ENCODE assay signal across 18 cellular contexts in the genomic region with DNA sequence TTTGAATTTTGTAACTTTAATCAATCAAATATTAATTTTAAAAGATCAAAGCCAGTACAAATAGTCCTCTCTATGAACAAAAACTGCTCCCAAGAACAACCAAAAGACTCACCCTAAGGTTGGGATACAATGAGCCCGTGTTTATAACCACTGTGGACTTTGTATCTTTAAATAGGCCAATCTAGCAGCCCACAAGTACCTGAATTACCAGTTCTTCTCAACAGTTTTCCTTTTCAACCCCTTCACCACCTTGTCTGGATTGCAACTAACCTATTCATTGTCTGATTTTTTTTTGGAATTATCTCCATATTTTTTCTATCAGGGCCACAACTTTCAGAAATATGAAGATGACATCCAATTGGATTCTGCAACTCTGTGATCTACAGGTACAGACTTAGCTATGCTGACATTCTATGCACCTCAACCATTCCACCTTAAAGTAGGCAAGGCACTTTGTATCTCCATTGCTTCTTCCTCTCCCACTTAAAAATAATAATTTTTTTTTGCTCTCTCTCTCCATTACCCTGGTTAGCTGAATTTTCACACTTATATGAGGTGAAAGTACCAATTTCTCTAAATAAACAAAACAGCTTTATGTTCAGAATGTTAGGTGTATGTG.
DNase-seq lines count a peak whose midpoint lies in the region; ATAC-seq, FAIRE-seq and TF ChIP-seq lines count a peak whose summit lies in the region.
"Had no signal": no experiment of that assay in that cellular context is flagged by ENCODE, and none has a peak within 500 bp of the region (broad histone marks: within the 10 kb centered on the region; RNA-seq: fewer than 3 reads in every experiment).

No MANE protein-coding gene starts in this region.

- no peak overlapping the region for H3K4me3 ChIP-seq in HEK293 (ENCODE audit: low read depth, low read length)
- H3K4me3 ChIP-seq in mucosa of rectum (ENCODE audit: low read length in 2 of 2), result peak overlapping the region; percentile 56 to 76
- H3K4me3 ChIP-seq: GM23248, HAP-1 had no signal

- peak overlapping the region; percentile 23 to 54 for H3K9ac ChIP-seq in mucosa of rectum (ENCODE audit: low read depth in 1 of 2, low read length in 2 of 2)
- H3K9ac ChIP-seq: GM23248, KMS-11 had no signal

- H3K4me1 Mint-ChIP-seq in T-cell, result no peaks in the 10 kb centered on the region

- no peaks in the 10 kb centered on the region for H3K27me3 ChIP-seq in mucosa of rectum (ENCODE audit: control insufficient read depth in 2 of 2, insufficient read depth in 2 of 2, low read length in 2 of 2)

- H3K9me3 Mint-ChIP-seq in T-cell, result peaks cover 0 to 5% (median 0%) of the 10 kb centered on the region in 3 donors

- no peaks in the 10 kb centered on the region for H3K36me3 Mint-ChIP-seq in T-cell

- no peaks in the 10 kb centered on the region for H3K4me1 ChIP-seq in HEK293 (ENCODE audit: control insufficient read depth, insufficient read depth, low read length)
- H3K4me1 ChIP-seq in mucosa of rectum (ENCODE audit: control insufficient read depth in 2 of 2, insufficient read depth in 2 of 2, low read length in 2 of 2), result peaks cover 0 to 4% of the 10 kb centered on the region in 2 donors
- H3K4me1 ChIP-seq: HAP-1 had no signal

- FAIRE-seq in islet of Langerhans (lab: Jason Lieb, UNC), result peak; percentile 78
- FAIRE-seq: GM19239 had no signal

- POLR2A ChIA-PET in HEK293 (lab: Yijun Ruan, JAX), result no interaction called here
- POLR2A ChIA-PET in T-cell (lab: Charles Lee), result interaction anchor here in 1 of 2 donors (0.6 to 1.0 kb wide), 2 partner anchors 12 to 101 kb away, joined by 3 to 4 read pairs; no protein-coding TSS in a partner anchor

- H3K27ac ChIP-seq in HEK293 (ENCODE audit: extremely low read depth, low read depth, low read length) (no peak overlapping the region), mucosa of rectum (ENCODE audit: low read depth in 2 of 2, low read length in 2 of 2) (peak overlapping the region; percentile 73 to 76)
- H3K27ac ChIP-seq: GM23248, KMS-11 had no signal

- H3K27me3 Mint-ChIP-seq in T-cell, result peaks cover 20 to 23% of the 10 kb centered on the region in 2 donors

- no peak for ATAC-seq in T-cell (replicated peaks in 1 of 4)
- ATAC-seq in GM18498 (IDR thresholded peaks at IDR 0.05; ENCODE audit: unreplicated experiment), result no peak
- ATAC-seq in GM21528 (IDR thresholded peaks at IDR 0.05; ENCODE audit: low FRiP score, unreplicated experiment), result no peak

- no peaks in the 10 kb centered on the region for H3K9me3 ChIP-seq in HEK293 (ENCODE audit: control insufficient read depth, insufficient read depth, low read depth, low read length)
- no peaks in the 10 kb centered on the region for H3K9me3 ChIP-seq in mucosa of rectum (ENCODE audit: control insufficient read depth in 2 of 2, low read length in 2 of 2)
- H3K9me3 ChIP-seq: HAP-1 had no signal

- H3K27ac Mint-ChIP-seq in T-cell, result no peak overlapping the region

- H3K4me3 Mint-ChIP-seq in T-cell, result no peak overlapping the region

- no peak for TF ChIP-seq CTCF in HEK293 (tag by site-specific recombination; IDR thresholded peaks at IDR 0.05)

- CTCF ChIA-PET in HEK293 (lab: Yijun Ruan, JAX), result interaction anchor here (0.6 to 1.0 kb wide), 3 partner anchors 13 to 1498 kb away, joined by 3 to 4 read pairs (median 4); no protein-coding TSS in a partner anchor
- CTCF ChIA-PET in T-cell (lab: Charles Lee), result no interaction called here

- H3K36me3 ChIP-seq in HEK293 (ENCODE audit: control insufficient read depth in 2 of 2, insufficient read depth in 1 of 2, low read length in 2 of 2) (no peaks in the 10 kb centered on the region), mucosa of rectum (ENCODE audit: control insufficient read depth in 2 of 2, insufficient read depth in 2 of 2, low read length in 2 of 2) (no peaks in the 10 kb centered on the region)
- H3K36me3 ChIP-seq: HAP-1 had no signal

- no peak for DNase-seq in NCI-H82 treated with DMSO at 0.1 percent for 48 hours (lab: John Stamatoyannopoulos, UW; ENCODE audit: unreplicated experiment)
- DNase-seq in T-cell, result no peak
- DNase-seq: C1 segment of cervical spinal cord, DMS 273 treated with DMSO at 0.1 percent for 48 hours, GDM1, GM23248, NCI-H1417, NCI-H187, NCI-H2107, NCI-H510A treated with DMSO at 0.1 percent for 48 hours had no signal

TF ChIP-seq in HEK293, 187 proteins besides CTCF, POLR2A, EP300 and RAD21:
- TF ChIP-seq ZBTB17 (tag by site-specific recombination; IDR thresholded peaks at IDR 0.05) (peak; percentile 41; the same call in 1 of the 2 replicates), ZNF155 (tag by site-specific recombination; IDR thresholded peaks at IDR 0.05) (no peak)
